9 cellular contexts compared by ENCODE assay signal in the genomic region with DNA sequence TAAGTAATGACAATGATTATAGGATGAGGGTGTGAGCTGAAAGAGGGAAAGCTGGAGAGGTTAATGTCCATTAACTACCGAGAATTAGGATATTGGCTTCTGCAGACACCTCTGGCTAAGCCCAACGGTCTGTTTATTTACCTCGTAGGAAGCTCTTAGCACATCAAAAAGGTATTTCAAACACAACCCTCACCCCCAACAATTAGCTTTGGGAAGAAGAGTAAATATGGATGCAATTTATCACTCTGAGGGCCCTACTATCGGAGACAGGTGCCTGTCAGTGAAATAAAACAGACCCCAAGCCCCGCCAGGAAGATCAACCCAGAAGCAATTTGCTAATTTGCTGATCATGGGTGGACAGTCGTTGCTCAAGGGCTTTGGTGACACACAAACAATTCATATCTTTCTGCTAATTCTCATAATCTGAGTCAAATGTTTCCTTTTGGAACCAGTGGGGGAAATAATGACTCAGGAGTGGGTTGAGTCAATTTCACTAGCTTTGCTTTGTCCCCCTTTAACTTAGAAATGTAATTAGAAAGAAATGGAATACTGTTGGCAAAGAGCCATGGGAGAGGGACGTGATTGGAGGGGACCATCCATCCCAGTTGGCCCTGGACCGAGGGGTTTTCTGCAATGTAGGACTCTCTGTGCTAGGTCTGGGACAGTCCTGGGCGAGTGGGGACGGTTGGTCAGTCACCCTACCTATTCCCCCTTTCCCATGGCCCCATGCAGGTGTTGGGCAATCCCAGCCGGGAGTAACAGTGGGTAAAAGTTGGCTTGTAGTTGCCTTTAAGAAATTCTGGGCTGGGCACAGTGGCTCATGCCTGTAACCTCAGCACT.
A peak's percentile ranks its signal among the peaks of the same experiment; 100 is the strongest.
DNase-seq lines count a peak whose midpoint lies in the region; ATAC-seq and TF ChIP-seq lines count a peak whose summit lies in the region.
"Had no signal": no experiment of that assay in that cellular context is flagged by ENCODE, and none has a peak within 500 bp of the region (broad histone marks: within the 10 kb centered on the region; RNA-seq: fewer than 3 reads in every experiment).

No MANE protein-coding gene starts in this region.

- no peak overlapping the region for H3K18ac ChIP-seq in mesenchymal stem cell (ENCODE audit: low read depth in 1 of 2, low read length in 2 of 2)

- no peak for TF ChIP-seq CTCF in vagina (IDR thresholded peaks at IDR 0.05)

- H4K8ac ChIP-seq in mesenchymal stem cell (ENCODE audit: low read length): peak overlapping the region; percentile 56

- no peaks in the 10 kb centered on the region for H3K79me1 ChIP-seq in mesenchymal stem cell (replicated peaks; ENCODE audit: low read length, poor library complexity, severe bottlenecking)

- H3K4me3 ChIP-seq in adipocyte (ENCODE audit: low read length) (peak overlapping the region; percentile 13), mesenchymal stem cell (ENCODE audit: insufficient read depth in 1 of 2, low read depth in 1 of 2, low read length in 2 of 2) (no peak overlapping the region), vagina (no peak overlapping the region)

- no peak overlapping the region for H2BK5ac ChIP-seq in mesenchymal stem cell (ENCODE audit: low read depth, low read length, poor library complexity, severe bottlenecking)

- no peak overlapping the region for H2AK5ac ChIP-seq in mesenchymal stem cell (ENCODE audit: low read length, severe bottlenecking)

- no peak overlapping the region for H3K27ac Mint-ChIP-seq in stimulated activated memory B cell treated with anti-CD40 and anti-IgM and Interleukin-4, amounts not matched to agents 10 μg/mL and 1 μg/mL and 100 μg/mL, for 72 hours

- no peaks in the 10 kb centered on the region for H3K27me3 Mint-ChIP-seq in stimulated activated memory B cell treated with anti-CD40 and anti-IgM and Interleukin-4, amounts not matched to agents 10 μg/mL and 1 μg/mL and 100 μg/mL, for 72 hours

- TF ChIP-seq POLR2A in vagina (IDR thresholded peaks at IDR 0.05): no peak

- H3K9me3 ChIP-seq in adipocyte (ENCODE audit: control insufficient read depth, low read length) (no peaks in the 10 kb centered on the region), mesenchymal stem cell (ENCODE audit: control insufficient read depth, low read length) (no peaks in the 10 kb centered on the region), vagina (no peaks in the 10 kb centered on the region)

- peak overlapping the region; percentile 24 for H2AFZ ChIP-seq in mesenchymal stem cell (ENCODE audit: low read depth, low read length)

- peak overlapping the region; percentile 69 to 93 for H2BK12ac ChIP-seq in mesenchymal stem cell (ENCODE audit: low read length in 2 of 2)

- no peaks in the 10 kb centered on the region for H3K27me3 ChIP-seq in adipocyte (replicated peaks; ENCODE audit: control insufficient read depth, insufficient read depth, low read length)
- no peaks in the 10 kb centered on the region for H3K27me3 ChIP-seq in mesenchymal stem cell (ENCODE audit: control insufficient read depth in 1 of 2, insufficient read depth in 1 of 2, low read length in 2 of 2)
- H3K27me3 ChIP-seq in vagina: no peaks in the 10 kb centered on the region

- H3K9ac ChIP-seq in adipocyte (ENCODE audit: low read length) (peak overlapping the region; percentile 12), mesenchymal stem cell (ENCODE audit: low read length) (peak overlapping the region; percentile 45)

- no peak overlapping the region for H3K23ac ChIP-seq in mesenchymal stem cell (ENCODE audit: low read length in 2 of 2)

- H3K36me3 ChIP-seq in adipocyte (ENCODE audit: control insufficient read depth, insufficient read depth, low read length, severe bottlenecking): no peaks in the 10 kb centered on the region
- H3K36me3 ChIP-seq in mesenchymal stem cell (ENCODE audit: control insufficient read depth in 1 of 2, insufficient read depth in 2 of 2, low read depth in 1 of 2, low read length in 2 of 2): no peaks in the 10 kb centered on the region
- H3K36me3 ChIP-seq in vagina: no peaks in the 10 kb centered on the region

- no peak overlapping the region for H3K4me3 Mint-ChIP-seq in stimulated activated memory B cell treated with anti-CD40 and anti-IgM and Interleukin-4, amounts not matched to agents 10 μg/mL and 1 μg/mL and 100 μg/mL, for 72 hours
- H3K4me3 Mint-ChIP-seq: IgD-negative memory B cell had no signal

- peak; percentile 59 for DNase-seq in GM04503 (ENCODE audit: low read depth)
- peak; percentile 85 for DNase-seq in NCI-H1417 treated with DMSO at 0.1 percent for 48 hours (lab: John Stamatoyannopoulos, UW)
- DNase-seq in adipocyte (ENCODE audit: low read depth): peak; percentile 74
- peak; percentile 88 for DNase-seq in mesenchymal stem cell
- DNase-seq in vagina (ENCODE audit: extremely low spot score in 2 of 2): no peak
- DNase-seq: activated CD8-positive, alpha-beta memory T cell treated with anti-CD3 and anti-CD28 coated beads, Interleukin-2, amount 50 U/mL, for 48 hours had no signal

- intact Hi-C loops in vagina (cut with DNase I): no loop called here

- no peak overlapping the region for H2BK120ac ChIP-seq in mesenchymal stem cell (ENCODE audit: low read depth, low read length)

- no peak overlapping the region for H3K27ac ChIP-seq in mesenchymal stem cell (ENCODE audit: low read length, poor library complexity, severe bottlenecking)
- no peak overlapping the region for H3K27ac ChIP-seq in vagina

- no peak overlapping the region for H3K4ac ChIP-seq in mesenchymal stem cell (ENCODE audit: low read depth in 1 of 2, low read length in 2 of 2)

- H2BK15ac ChIP-seq in mesenchymal stem cell (ENCODE audit: low read depth, poor library complexity, severe bottlenecking): no peak overlapping the region

- ATAC-seq in esophagus mucosa: no peak
- no peak for ATAC-seq in stimulated activated memory B cell treated with anti-CD40 and anti-IgM and Interleukin-4, amounts not matched to agents 10 μg/mL and 1 μg/mL and 100 μg/mL, for 72 hours

- H3K4me1 Mint-ChIP-seq in stimulated activated memory B cell treated with anti-CD40 and anti-IgM and Interleukin-4, amounts not matched to agents 10 μg/mL and 1 μg/mL and 100 μg/mL, for 72 hours: peaks cover 11% of the 10 kb centered on the region
- H3K4me1 Mint-ChIP-seq: IgD-negative memory B cell had no signal

- H3K4me1 ChIP-seq in adipocyte (ENCODE audit: control insufficient read depth, insufficient read depth, low read length): peaks cover 24% of the 10 kb centered on the region
- H3K4me1 ChIP-seq in mesenchymal stem cell (ENCODE audit: control insufficient read depth, insufficient read depth, low read depth, low read length): peaks cover 13% of the 10 kb centered on the region
- peaks cover 15% of the 10 kb centered on the region for H3K4me1 ChIP-seq in vagina

- H4K91ac ChIP-seq in mesenchymal stem cell (ENCODE audit: low read length): peak overlapping the region; percentile 21

- H3K36me3 Mint-ChIP-seq in stimulated activated memory B cell treated with anti-CD40 and anti-IgM and Interleukin-4, amounts not matched to agents 10 μg/mL and 1 μg/mL and 100 μg/mL, for 72 hours: no peaks in the 10 kb centered on the region
- H3K36me3 Mint-ChIP-seq: IgD-negative memory B cell had no signal

- no peak overlapping the region for H3K4me2 ChIP-seq in mesenchymal stem cell (ENCODE audit: low read length, poor library complexity, severe bottlenecking)

- H3K9me3 Mint-ChIP-seq in stimulated activated memory B cell treated with anti-CD40 and anti-IgM and Interleukin-4, amounts not matched to agents 10 μg/mL and 1 μg/mL and 100 μg/mL, for 72 hours: peaks cover 7% of the 10 kb centered on the region
- H3K9me3 Mint-ChIP-seq: IgD-negative memory B cell had no signal

- 16% methylated on average over 8 of the region's 11 CpGs for WGBS in mesenchymal stem cell

- H3K14ac ChIP-seq in mesenchymal stem cell (ENCODE audit: low read length in 2 of 2): peak overlapping the region in 1 of 2 experiments; percentile 84

Comparison
In these comparisons a context has a peak if more than half of its experiments do, and no peak if none do; other contexts are left out.
1. DNase-seq: peak in GM04503 (single experiment), NCI-H1417 treated with DMSO at 0.1 percent for 48 hours (single experiment), adipocyte (single experiment) and mesenchymal stem cell (single experiment); none in vagina (0 of 2).